In the genomic region with DNA sequence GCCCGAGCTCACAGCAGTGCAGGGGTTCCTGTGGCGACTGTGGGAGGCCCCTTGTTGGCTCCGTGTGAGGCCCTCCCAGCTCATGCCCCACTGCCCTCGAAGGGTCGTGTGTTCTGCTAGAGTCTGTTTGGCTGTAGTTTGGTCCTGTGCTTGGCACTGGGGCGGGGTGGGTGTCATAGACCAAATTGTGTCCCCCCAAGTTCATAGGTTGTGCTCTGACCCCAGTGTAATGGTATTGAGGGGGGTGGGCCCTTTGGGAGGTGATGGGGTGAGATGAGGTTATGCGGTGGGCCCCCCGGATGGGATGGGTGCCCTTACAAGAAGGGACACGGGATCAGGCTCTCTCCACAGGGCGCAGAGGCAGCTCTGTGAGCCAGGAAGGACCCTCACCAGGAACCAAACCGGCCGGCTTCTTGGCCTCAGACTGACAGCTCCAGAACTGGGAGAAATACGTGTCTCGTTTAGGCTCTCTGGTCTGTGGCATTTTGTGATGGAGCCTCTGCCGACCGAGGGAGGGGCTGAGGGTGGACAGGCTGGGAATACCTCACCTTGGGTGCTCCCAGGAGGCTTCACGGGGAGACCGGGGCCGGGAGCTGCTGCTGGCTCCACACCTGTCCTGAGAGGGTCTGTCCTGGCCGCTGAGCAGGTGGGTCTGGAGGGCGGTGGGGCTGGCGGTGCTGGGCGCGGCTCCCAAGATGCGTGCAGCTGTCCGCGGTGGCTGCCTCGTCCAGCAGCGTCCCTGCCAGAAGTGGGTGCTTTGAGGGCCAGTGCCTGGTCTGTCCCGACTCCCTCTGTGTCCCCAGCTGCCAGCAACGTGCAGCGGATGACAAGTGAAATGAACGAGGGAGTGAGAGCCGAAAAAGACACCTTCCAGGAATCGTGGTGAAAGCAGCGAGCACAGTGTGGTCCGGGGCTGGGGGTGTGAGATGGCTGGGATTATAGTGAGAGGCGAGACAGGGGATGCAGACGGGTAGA, we compare ENCODE assay signal across 1 cellular context.
TF ChIP-seq lines count a peak whose summit lies in the region.

No MANE protein-coding gene starts in this region.

TF ChIP-seq in WTC11, 78 proteins besides CTCF, POLR2A, EP300 and RAD21 (continued from another document):
- TF ChIP-seq, protein P1, sequence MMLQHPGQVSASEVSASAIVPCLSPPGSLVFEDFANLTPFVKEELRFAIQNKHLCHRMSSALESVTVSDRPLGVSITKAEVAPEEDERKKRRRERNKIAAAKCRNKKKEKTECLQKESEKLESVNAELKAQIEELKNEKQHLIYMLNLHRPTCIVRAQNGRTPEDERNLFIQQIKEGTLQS (CRISPR knock-in tag; conservative IDR thresholded peaks at IDR 0.05), result no peak
- no peak for TF ChIP-seq JUN (CRISPR knock-in tag; IDR thresholded peaks at IDR 0.05)
